ENCODE assay signal across 8 cellular contexts in the genomic region with DNA sequence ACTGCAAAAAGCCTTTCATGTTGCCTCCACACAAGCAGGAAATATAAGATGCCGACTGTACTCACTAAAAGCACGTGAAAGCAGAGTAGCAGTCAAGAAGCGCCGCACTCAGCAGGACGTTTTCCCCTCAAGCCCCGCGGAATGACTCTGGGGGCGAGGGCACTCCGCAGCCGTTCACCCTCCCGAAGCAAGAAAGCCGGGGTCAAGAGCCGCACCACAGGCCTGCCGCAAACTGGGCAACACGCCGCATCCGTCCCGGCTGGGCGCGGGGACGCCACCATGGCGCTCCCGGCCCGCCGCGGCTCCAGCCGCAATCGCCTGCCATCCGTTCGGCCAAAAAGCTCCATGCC. TPM values are rescaled to one million over a fixed set of nuclear protein-coding genes. Genes with fewer than 3 reads are reported as not detected.
DNase-seq lines count a peak whose midpoint lies in the region; ATAC-seq and TF ChIP-seq lines count a peak whose summit lies in the region.

No MANE protein-coding gene starts in this region.

- TF ChIP-seq POLR2A in lower leg skin (IDR thresholded peaks at IDR 0.05) (no peak), testis (IDR thresholded peaks at IDR 0.05) (no peak)

- H3K4me1 Mint-ChIP-seq in chondrocyte (ENCODE audit: low read depth), result peaks cover 54% of the 10 kb centered on the region

- peak overlapping the region; percentile 94 for H3K4me3 ChIP-seq in PC-3 (ENCODE audit: low read length)
- H3K4me3 ChIP-seq in lower leg skin (ENCODE audit: low read depth, poor library complexity, severe bottlenecking), result peak overlapping the region; percentile 49
- H3K4me3 ChIP-seq in testis, result peak overlapping the region; percentile 70 to 83

- H3K4me2 ChIP-seq in PC-3 (ENCODE audit: low read length), result peak overlapping the region; percentile 90

- peaks cover 42% of the 10 kb centered on the region for H3K79me2 ChIP-seq in PC-3 (ENCODE audit: low read length)

- H3K27me3 ChIP-seq in PC-3 (ENCODE audit: low read length) (no peaks in the 10 kb centered on the region), testis (no peaks in the 10 kb centered on the region)

- H3K4me1 ChIP-seq in PC-3 (ENCODE audit: insufficient read depth, low read length), result 0 out of 2 replicates have a peak, but pooled peaks cover 21% of the 10 kb centered on the region
- peaks cover 15% of the 10 kb centered on the region for H3K4me1 ChIP-seq in testis

- no TSS peak for BruUV-seq in PC-3 (replicated peaks; lab: Mats Ljungman, UMichigan)

- peaks cover 35% of the 10 kb centered on the region for H3K36me3 Mint-ChIP-seq in chondrocyte (ENCODE audit: low read depth)

- POLR2A ChIA-PET in PC-3 (lab: Charles Lee; ENCODE audit: unreplicated experiment), result interaction anchor here (0.6 kb wide), 1 partner anchor 149 kb away, joined by 8 read pairs; the partner anchor contains the start of gene DENND4C

- H3K9me2 ChIP-seq in PC-3 (replicated peaks; ENCODE audit: low read length), result no peaks in the 10 kb centered on the region

- peak; percentile 36 for ATAC-seq in HG02852 (IDR thresholded peaks at IDR 0.05; ENCODE audit: unreplicated experiment)
- peak; percentile 14 for ATAC-seq in PC-3

- H3K36me3 ChIP-seq in PC-3 (ENCODE audit: low read depth, low read length) (peaks cover 48% of the 10 kb centered on the region), testis (ENCODE audit: low read depth, missing control alignments) (no peaks in the 10 kb centered on the region)

- H3K9me3 ChIP-seq in PC-3 (ENCODE audit: low read length) (no peaks in the 10 kb centered on the region), testis (no peaks in the 10 kb centered on the region)

- no peaks in the 10 kb centered on the region for H3K27me3 Mint-ChIP-seq in chondrocyte (ENCODE audit: low read depth)

- intact Hi-C loops in PC-3 (cut with micrococcal nuclease), result loop anchor here (1.0 to 2.0 kb wide), 3 partner anchors 25 to 77 kb away; no protein-coding TSS in a partner anchor
- intact Hi-C loops in lower leg skin (cut with DNase I; ENCODE audit: low total_unique reads), result no loop called here
- intact Hi-C loops in testis (cut with DNase I; ENCODE audit: low total_unique reads), result loop anchor here (5.0 kb wide), 1 partner anchor 147 kb away; the partner anchor contains the start of gene DENND4C

- peak overlapping the region; percentile 16; the same call in 1 of the 2 replicates for H2AFZ ChIP-seq in PC-3 (ENCODE audit: low read length)

- H4K20me1 ChIP-seq in PC-3 (ENCODE audit: low read length), result peaks cover 37% of the 10 kb centered on the region

- TF ChIP-seq CTCF in PC-3 (conservative IDR thresholded peaks at IDR 0.05; ENCODE audit: low read depth, low read length), result no peak
- no peak for TF ChIP-seq CTCF in chondrocyte (IDR thresholded peaks at IDR 0.05)
- TF ChIP-seq CTCF in lower leg skin (IDR thresholded peaks at IDR 0.05), result no peak
- TF ChIP-seq CTCF in testis (IDR thresholded peaks at IDR 0.05), result no peak

- peak overlapping the region; percentile 98 for H3K9ac ChIP-seq in PC-3 (ENCODE audit: low read length)

- H3K27ac ChIP-seq in PC-3 (ENCODE audit: low read length) (peak overlapping the region; percentile 50), testis (peak overlapping the region; percentile 87 to 93)

- CTCF ChIA-PET in PC-3 (lab: Charles Lee), result no interaction called here

- H3F3A ChIP-seq in PC-3 (ENCODE audit: low read length, unreplicated experiment), result peaks cover 17% of the 10 kb centered on the region

- no peaks in the 10 kb centered on the region for H3K9me3 Mint-ChIP-seq in chondrocyte (ENCODE audit: low read depth)

- peak overlapping the region; percentile 99 for H3K27ac Mint-ChIP-seq in chondrocyte (ENCODE audit: unreplicated experiment)

- peak; percentile 84 for DNase-seq in activated effector memory CD4-positive, alpha-beta T cell treated with anti-CD3 and anti-CD28 coated beads, Interleukin-2, amount 50 U/mL, for 16 hours
- DNase-seq in activated effector memory CD4-positive, alpha-beta T cell treated with Interleukin-2 at 50 U/mL for 16 hours, result no peak
- no peak for DNase-seq in PC-3
- no peak for DNase-seq in chondrocyte (ENCODE audit: low spot score)
- DNase-seq in lower leg skin (ENCODE audit: low spot score in 2 of 2), result peak in 1 of 2 donors; percentile 88
- DNase-seq in testis, result peak; percentile 49
- no peak for DNase-seq in DMS 273 treated with DMSO at 0.1 percent for 48 hours (lab: John Stamatoyannopoulos, UW)

- peak overlapping the region; percentile 95 for H3K4me3 Mint-ChIP-seq in chondrocyte (ENCODE audit: unreplicated experiment)

- 0% methylated on average over 6 to 25 of the region's 30 CpGs for WGBS in lower leg skin, 2 donors
- WGBS in testis, 2 donors, result 0 to 1% methylated on average over 4 to 26 of the region's 30 CpGs

RNA-seq across cellular contexts. Expression of gene RPS6, which starts 0.4 kb away (rescaled TPM):
- total RNA-seq in PC-3 (2014; rRNA removed), result 908 and 1,159 TPM in 2 replicates
- total RNA-seq in chondrocyte, result 1,291 to 1,481 TPM (median 1,330 TPM) in 3 replicates
- 1,000 to 10,000 TPM; 1,916 to 2,563 (median 2,292) TPM for total RNA-seq in lower leg skin
- total RNA-seq in testis, result 100 to 1,000 TPM; 581 to 654 TPM
- polyA plus RNA-seq in testis (ENCODE audit: insufficient read depth, low read depth, low replicate concordance), result 1,222 TPM

RNA-seq across cellular contexts. Expression of gene ACER2, which starts 29.1 kb away (rescaled TPM):
- total RNA-seq in PC-3 (2014; rRNA removed), result 2.4 and 4.4 TPM in 2 replicates
- 0.48 to 0.79 TPM (median 0.65 TPM) in 3 replicates for total RNA-seq in chondrocyte
- total RNA-seq in lower leg skin, result 10 to 100 TPM in 3 of 4 donors, 1 to 10 TPM in 1; 10.0 to 21.4 (median 18.4) TPM
- total RNA-seq in testis, result 1 to 10 TPM; 4.4 to 5.5 TPM
- polyA plus RNA-seq in testis (ENCODE audit: insufficient read depth, low read depth, low replicate concordance), result 3.8 TPM

Comparison
In these comparisons a context has a peak if more than half of its experiments do, and no peak if none do; other contexts are left out.
1. DNase-seq: peak in activated effector memory CD4-positive, alpha-beta T cell treated with anti-CD3 and anti-CD28 coated beads, Interleukin-2, amount 50 U/mL, for 16 hours (single experiment) and testis (single experiment); none in activated effector memory CD4-positive, alpha-beta T cell treated with Interleukin-2 at 50 U/mL for 16 hours (single experiment), PC-3 (single experiment), chondrocyte (single experiment) and DMS 273 treated with DMSO at 0.1 percent for 48 hours (single experiment).
2. Peak in every context shown above with its lines, with median percentiles within 50 percentile points of each other: H3K4me3 ChIP-seq.